In genomic region chr5:80962630-80963520, GRCh38 we compare ENCODE assay signal across 11 cellular contexts. TPM values are rescaled to one million over a fixed set of nuclear protein-coding genes. Genes with fewer than 3 reads are reported as not detected.
DNase-seq lines count a peak whose midpoint lies in the region; ATAC-seq, FAIRE-seq and TF ChIP-seq lines count a peak whose summit lies in the region.
"Had no signal": no experiment of that assay in that cellular context is flagged by ENCODE, and none has a peak within 500 bp of the region (broad histone marks: within the 10 kb centered on the region; RNA-seq: fewer than 3 reads in every experiment).

No MANE protein-coding gene starts in this region.

- POLR2A ChIA-PET in H1 (lab: Charles Lee; ENCODE audit: partially characterized antibody): interaction anchor here (1.0 kb wide), 1 partner anchor 15 kb away, joined by 3 read pairs; no protein-coding TSS in a partner anchor

- peaks cover 0 to 27% of the 10 kb centered on the region in 2 experiments; a peak in 3 of 4 replicates for H3K79me2 ChIP-seq in H1 (ENCODE audit: control insufficient read depth in 1 of 2, insufficient read depth in 2 of 2, low read length in 2 of 2)
- H3K79me2 ChIP-seq: parathyroid adenoma had no signal

- H3K4me1 ChIP-seq in heart right ventricle (peaks cover 0 to 36% (median 8%) of the 10 kb centered on the region in 9 donors), SJSA1 (replicated peaks) (peaks cover 64% of the 10 kb centered on the region), H1 (replicated peaks in 1 of 4; ENCODE audit: control insufficient read depth in 3 of 4, insufficient read depth in 4 of 4, low read length in 3 of 4) (peaks cover 16 to 23% (median 21%) of the 10 kb centered on the region in 4 experiments), thoracic aorta (ENCODE audit: control insufficient read depth in 1 of 2, low read depth in 2 of 2) (peaks cover 0 to 6% of the 10 kb centered on the region in 2 donors), tibial nerve (peaks cover 0 to 24% (median 0%) of the 10 kb centered on the region in 4 donors)
- H3K4me1 ChIP-seq: parathyroid adenoma had no signal

- peaks cover 17% of the 10 kb centered on the region for H3K23me2 ChIP-seq in H1 (ENCODE audit: low read depth, low read length)

- H3K9me3 ChIP-seq in heart right ventricle: no peaks in the 10 kb centered on the region
- no peaks in the 10 kb centered on the region for H3K9me3 ChIP-seq in SJSA1 (replicated peaks)
- no peaks in the 10 kb centered on the region for H3K9me3 ChIP-seq in H1 (ENCODE audit: insufficient read depth in 2 of 2, low read depth in 1 of 2, low read length in 1 of 2)
- no peaks in the 10 kb centered on the region for H3K9me3 ChIP-seq in thoracic aorta
- H3K9me3 ChIP-seq in tibial nerve: no peaks in the 10 kb centered on the region

- no peak overlapping the region for H4K5ac ChIP-seq in H1 (ENCODE audit: insufficient read length, low read depth, low read length)

- H2AK5ac ChIP-seq in H1 (ENCODE audit: low read depth, low read length): no peak overlapping the region

- TF ChIP-seq POLR2A in H1 (IDR thresholded peaks at IDR 0.05; ENCODE audit: control extremely low read depth in 1 of 2, low read depth in 2 of 2, low read length in 2 of 2) (no peak), tibial nerve (IDR thresholded peaks at IDR 0.05) (no peak)

- H2BK15ac ChIP-seq in H1 (ENCODE audit: low read length): no peak overlapping the region

- H3K18ac ChIP-seq in H1 (ENCODE audit: extremely low read depth, low read length): no peak overlapping the region

- DNase-seq in heart right ventricle (no peak), cardiac septum (ENCODE audit: low spot score) (no peak), SJSA1 (ENCODE audit: low read depth in 1 of 2, low spot score in 2 of 2) (peak in 1 of 2 experiments; percentile 38), H1 (ENCODE audit: low read depth in 1 of 2, low spot score in 2 of 2) (no peak), thoracic aorta (ENCODE audit: low spot score) (no peak), COLO668 (lab: John Stamatoyannopoulos, UW; ENCODE audit: unreplicated experiment) (no peak), tibial nerve (ENCODE audit: low spot score in 2 of 2) (no peak), HuH-7.5 (ENCODE audit: low spot score) (no peak)
- DNase-seq: cortex of kidney, GOT3 had no signal

- TF ChIP-seq CTCF in heart right ventricle (IDR thresholded peaks at IDR 0.05) (no peak), H1 (IDR thresholded peaks at IDR 0.05; ENCODE audit: control extremely low read depth in 1 of 3, insufficient read depth in 1 of 3, low read depth in 1 of 3, low read length in 3 of 3) (no peak), thoracic aorta (IDR thresholded peaks at IDR 0.05) (no peak), tibial nerve (IDR thresholded peaks at IDR 0.05) (no peak)

- CTCF ChIA-PET in H1 (lab: Charles Lee; ENCODE audit: partially characterized antibody): interaction anchor here (0.7 to 1.3 kb wide), 3 partner anchors 16 to 409 kb away, joined by 3 to 4 read pairs (median 4); no protein-coding TSS in a partner anchor

- H2AFZ ChIP-seq in H1 (ENCODE audit: low read length): no peak overlapping the region
- H2AFZ ChIP-seq: parathyroid adenoma had no signal

- FAIRE-seq in H1 (lab: Jason Lieb, UNC): peak; percentile 19

- ATAC-seq in heart right ventricle (no peak), thoracic aorta (ENCODE audit: insufficient number of reproducible peaks, low FRiP score, low read depth) (no peak)

- H3K79me1 ChIP-seq in H1 (ENCODE audit: low read depth, low read length): no peaks in the 10 kb centered on the region; the same call in 1 of the 2 replicates

- H2BK5ac ChIP-seq in H1 (ENCODE audit: low read depth, low read length): no peak overlapping the region

- peak overlapping the region in 1 of 2 experiments; percentile 47; a peak in 1 of 4 replicates for H3K4me2 ChIP-seq in H1 (ENCODE audit: insufficient read depth in 1 of 2, low read depth in 2 of 2, low read length in 2 of 2)

- peak overlapping the region; percentile 10 to 77 (median 65) for H3K4me3 ChIP-seq in heart right ventricle
- no peak overlapping the region for H3K4me3 ChIP-seq in SJSA1
- H3K4me3 ChIP-seq in H1 (ENCODE audit: extremely low read depth in 1 of 4, insufficient read depth in 2 of 4, low read depth in 3 of 4, low read length in 4 of 4): no peak overlapping the region
- peak overlapping the region; percentile 32 for H3K4me3 ChIP-seq in thoracic aorta
- peak overlapping the region in 1 of 4 donors; percentile 65 for H3K4me3 ChIP-seq in tibial nerve

- H4K8ac ChIP-seq in H1 (ENCODE audit: extremely low read depth, insufficient read depth, low read length): no peak overlapping the region

- 53 to 65% methylated on average over 2 of the region's 2 CpGs for WGBS in heart right ventricle, 2 donors
- WGBS in H1 (ENCODE audit: extremely low coverage in 1 of 2, insufficient coverage in 1 of 2, insufficient read length in 1 of 2, insufficient replicate concordance in 2 of 2, low coverage in 1 of 2, low lambda C conversion rate in 2 of 2, missing lambda C conversion rate in 1 of 2), 2 experiments: 81% methylated on average over 2 of the region's 2 CpGs; no CpG with 5 or more reads in 1 of the 2 experiments
- WGBS in tibial nerve, 2 donors: 68 to 70% methylated on average over 2 of the region's 2 CpGs

- H4K20me1 ChIP-seq in H1 (replicated peaks in 1 of 2; ENCODE audit: control insufficient read depth in 1 of 2, insufficient read depth in 2 of 2, low read length in 2 of 2): peaks cover 0 to 3% of the 10 kb centered on the region in 2 experiments

- no peak overlapping the region for H3K23ac ChIP-seq in H1 (ENCODE audit: insufficient read length)

- no peak overlapping the region for H2BK20ac ChIP-seq in H1 (ENCODE audit: low read length)

- no peak overlapping the region for H3K56ac ChIP-seq in H1 (replicated peaks; ENCODE audit: insufficient read length, low read depth, low read length)

- H3K27me3 ChIP-seq in heart right ventricle: peaks cover 0 to 77% (median 32%) of the 10 kb centered on the region in 7 donors
- no peaks in the 10 kb centered on the region for H3K27me3 ChIP-seq in SJSA1 (replicated peaks)
- H3K27me3 ChIP-seq in H1 (replicated peaks in 1 of 4; ENCODE audit: control insufficient read depth in 3 of 4, extremely low read depth in 1 of 4, insufficient read depth in 3 of 4, low read length in 3 of 4): peaks cover 3 to 25% (median 21%) of the 10 kb centered on the region in 4 experiments; a peak in 6 of 7 replicates
- no peaks in the 10 kb centered on the region for H3K27me3 ChIP-seq in thoracic aorta (replicated peaks; ENCODE audit: insufficient read depth)
- peaks cover 0 to 27% of the 10 kb centered on the region in 2 donors for H3K27me3 ChIP-seq in tibial nerve

- H3K14ac ChIP-seq in H1 (ENCODE audit: insufficient read length): no peak overlapping the region

- intact Hi-C loops in heart right ventricle (cut with DNase I): loop anchor here in 6 of 10 donors (5.0 kb wide), 6 partner anchors 39 to 144 kb away; no protein-coding TSS in a partner anchor
- intact Hi-C loops in cardiac septum (cut with DNase I): loop anchor here (5.0 kb wide), 1 partner anchor 104 kb away; no protein-coding TSS in a partner anchor

- no peak overlapping the region for H4K91ac ChIP-seq in H1 (replicated peaks; ENCODE audit: insufficient read length, low read length)

- no peak overlapping the region for H2BK12ac ChIP-seq in H1 (ENCODE audit: low read depth, low read length)

- H3K27ac ChIP-seq in heart right ventricle (peak overlapping the region; percentile 3 to 92 (median 86)), SJSA1 (peak overlapping the region; percentile 93), H1 (ENCODE audit: low read depth, low read length) (no peak overlapping the region), thoracic aorta (no peak overlapping the region), tibial nerve (peak overlapping the region in 2 of 4 donors; percentile 85 to 86)
- H3K27ac ChIP-seq: parathyroid adenoma had no signal

- no peak overlapping the region for H3K4ac ChIP-seq in H1 (replicated peaks; ENCODE audit: insufficient read length, low read depth, low read length)

- no peak overlapping the region for H3K9ac ChIP-seq in H1 (replicated peaks in 1 of 4; ENCODE audit: extremely low read depth in 1 of 4, low read depth in 3 of 4, low read length in 3 of 4)
- H3K9ac ChIP-seq: parathyroid adenoma had no signal

- no peak for TF ChIP-seq RAD21 in H1 (IDR thresholded peaks at IDR 0.05 in 1 of 2, conservative IDR thresholded peaks at IDR 0.05 in 1 of 2; ENCODE audit: low read depth in 2 of 2, low read length in 2 of 2)

- H2BK120ac ChIP-seq in H1 (replicated peaks; ENCODE audit: low read depth, low read length): no peak overlapping the region

- no peaks in the 10 kb centered on the region for H3K36me3 ChIP-seq in heart right ventricle
- no peaks in the 10 kb centered on the region for H3K36me3 ChIP-seq in SJSA1
- H3K36me3 ChIP-seq in H1 (ENCODE audit: control insufficient read depth in 2 of 4, insufficient read depth in 4 of 4, low read length in 3 of 4): no peaks in the 10 kb centered on the region
- no peaks in the 10 kb centered on the region for H3K36me3 ChIP-seq in thoracic aorta
- H3K36me3 ChIP-seq in tibial nerve: no peaks in the 10 kb centered on the region

- TF ChIP-seq EP300 in H1 (IDR thresholded peaks at IDR 0.05; ENCODE audit: borderline replicate concordance in 1 of 2, low read depth in 2 of 2, low read length in 2 of 2) (no peak), tibial nerve (IDR thresholded peaks at IDR 0.05) (no peak)

TF ChIP-seq in H1, 55 proteins besides CTCF, POLR2A, EP300 and RAD21 (continues in another document):
- TF ChIP-seq TBP (IDR thresholded peaks at IDR 0.05; ENCODE audit: low read depth, low read length) (no peak), MAFK (IDR thresholded peaks at IDR 0.05; ENCODE audit: low read depth, low read length) (no peak), SAP30 (IDR thresholded peaks at IDR 0.05; ENCODE audit: insufficient read depth, insufficient replicate concordance, low read length) (no peak), CHD1 (IDR thresholded peaks at IDR 0.05; ENCODE audit: low read depth, low read length) (no peak), EZH2 (IDR thresholded peaks at IDR 0.05; ENCODE audit: low read depth, low read length, severe bottlenecking) (no peak), KDM5A (IDR thresholded peaks at IDR 0.05; ENCODE audit: low read length) (no peak)

RNA-seq across cellular contexts. Expression of gene RASGRF2, which starts 2.7 kb away (rescaled TPM):
- total RNA-seq in heart right ventricle (10 to 100 TPM in 2 of 10 donors, 1 to 10 TPM in 8; 4.2 to 13.4 (median 6.8) TPM), cardiac septum (8.2 TPM), thoracic aorta (10 to 100 TPM in 1 of 2 donors, 1 to 10 TPM in 1; 6.9 to 13.9 TPM), tibial nerve (10 to 100 TPM; 19.5 to 45.3 (median 34.6) TPM)
- polyA plus RNA-seq in heart right ventricle (1 to 10 TPM; 2.9 to 8.6 TPM), H1 (2011; rRNA removed) (2.6 and 4.1 TPM in 2 replicates)
- 8.4 and 12.5 TPM in 2 replicates for total RNA-seq in SJSA1 (2014; rRNA removed; shearing (Covaris generic))
- total RNA-seq in H1 (2021; fragmentation: NEBNext Ultra II Directional; extraction: Animal tissue kit (Norgen Biotek cat#: 25700)): 27.7 and 29.5 TPM in 2 replicates
- 4.4 TPM for polyA plus RNA-seq in H1 (2011; cell fraction: cytosol; rRNA removed)
- 7.7 TPM for polyA plus RNA-seq in H1 (2011; cell fraction: nucleus; rRNA removed)
- 3.4 to 5.4 TPM (median 4.5 TPM) in 4 replicates for polyA plus RNA-seq in H1 (2012, experiment 1 of 2)
- polyA plus RNA-seq in H1 (2012, experiment 2 of 2): 1.3 TPM
- polyA plus RNA-seq in H1 (2013, experiment 1 of 2): 13.9 TPM
- 14.2 TPM for polyA plus RNA-seq in H1 (2013, experiment 2 of 2)
- polyA minus RNA-seq in H1 (2011; rRNA and poly(A)+ RNA removed): 11.6 and 15.4 TPM in 2 replicates
- polyA minus RNA-seq in H1 (2011; cell fraction: cytosol; rRNA and poly(A)+ RNA removed): 7.6 TPM
- 22.3 TPM for polyA minus RNA-seq in H1 (2011; cell fraction: nucleus; rRNA and poly(A)+ RNA removed)

Comparison
In these comparisons a context has a peak if more than half of its experiments do, and no peak if none do; other contexts are left out.
1. H3K27ac ChIP-seq: peak in heart right ventricle (10 of 10) and SJSA1 (single experiment); none in H1 (single experiment) and thoracic aorta (0 of 2).
2. H3K4me3 ChIP-seq: peak in heart right ventricle (10 of 10) and thoracic aorta (single experiment); none in SJSA1 (single experiment) and H1 (0 of 4).